ENCODE assay signal across 10 cellular contexts in the genomic region with DNA sequence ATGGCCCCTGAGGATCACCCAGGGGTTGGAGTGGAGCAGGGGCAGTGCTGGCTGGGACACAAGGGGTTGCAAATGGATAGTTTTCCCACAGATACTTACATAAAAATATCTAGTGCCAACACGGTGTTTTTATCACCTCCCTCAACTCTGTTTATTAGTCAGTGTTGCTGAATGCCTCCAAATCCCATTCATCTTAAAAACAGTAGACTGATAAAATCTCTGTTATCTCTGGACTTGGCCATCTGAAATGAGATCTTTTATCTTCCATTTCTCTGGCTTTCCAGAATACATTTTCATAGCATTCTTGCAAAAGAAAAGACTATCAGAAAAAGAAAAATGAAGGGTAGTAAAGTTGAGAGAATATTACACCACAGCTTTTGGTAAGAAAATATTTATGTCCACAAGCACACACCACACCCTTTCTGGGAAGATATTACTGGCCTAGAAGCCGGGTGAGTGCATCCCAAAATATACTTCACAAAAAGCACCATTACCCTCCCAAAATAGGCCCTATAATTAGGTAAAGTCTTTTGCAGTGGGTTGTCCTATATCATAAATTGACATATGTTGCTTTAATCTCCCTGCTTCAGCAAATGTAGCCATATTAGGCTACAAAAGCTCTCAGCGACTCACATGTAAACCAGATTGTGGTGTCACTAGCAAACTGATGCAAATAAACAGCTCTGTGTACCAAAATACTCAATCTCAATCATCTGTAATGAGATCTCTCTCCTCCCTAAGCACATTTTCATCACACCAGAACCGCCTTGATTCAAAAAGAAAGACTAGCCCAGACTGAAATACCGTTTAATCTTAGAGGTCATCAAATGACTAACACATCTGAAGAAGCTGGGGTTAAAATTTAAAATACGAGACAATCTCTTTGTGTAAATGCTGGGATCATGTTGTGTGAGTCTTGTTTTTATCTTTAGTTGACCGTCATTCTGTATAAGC.
A peak's percentile ranks its signal among the peaks of the same experiment; 100 is the strongest.
DNase-seq lines count a peak whose midpoint lies in the region; ATAC-seq and TF ChIP-seq lines count a peak whose summit lies in the region.
"Had no signal": no experiment of that assay in that cellular context is flagged by ENCODE, and none has a peak within 500 bp of the region (broad histone marks: within the 10 kb centered on the region; RNA-seq: fewer than 3 reads in every experiment).

No MANE protein-coding gene starts in this region.

- H3K27me3 Mint-ChIP-seq in activated CD4-positive, alpha-beta T cell treated with anti-CD3 and anti-CD28 coated beads, Interleukin-2, amount 10 ng/mL, durations not matched to agents 7 days and 5 days, result no peaks in the 10 kb centered on the region
- no peaks in the 10 kb centered on the region for H3K27me3 Mint-ChIP-seq in T-helper 17 cell

- ATAC-seq in T-helper 17 cell, result peak; percentile 23
- ATAC-seq in heart left ventricle, result no peak

- TF ChIP-seq POLR2A in heart left ventricle (IDR thresholded peaks at IDR 0.05), result no peak

- H3K36me3 ChIP-seq in subcutaneous abdominal adipose tissue (ENCODE audit: control insufficient read depth in 5 of 5, insufficient read depth in 5 of 5, low read length in 5 of 5) (peaks cover 0 to 5% (median 0%) of the 10 kb centered on the region in 5 donors), heart left ventricle (peaks cover 0 to 13% (median 0%) of the 10 kb centered on the region in 9 donors)
- H3K36me3 ChIP-seq: adrenal gland had no signal

- POLR2A ChIA-PET in activated CD4-positive, alpha-beta T cell treated with anti-CD3 and anti-CD28 coated beads, Interleukin-2, amount 10 ng/mL, durations not matched to agents 7 days and 5 days (lab: Charles Lee), result interaction anchor here (0.7 kb wide), 1 partner anchor 30 kb away, joined by 5 read pairs; no protein-coding TSS in a partner anchor
- POLR2A ChIA-PET in HEK293T (lab: Yijun Ruan, JAX), result interaction anchor here (1.1 kb wide), 2 partner anchors 12 to 30 kb away, joined by 3 read pairs; no protein-coding TSS in a partner anchor

- H3K27ac Mint-ChIP-seq in activated CD4-positive, alpha-beta T cell treated with anti-CD3 and anti-CD28 coated beads, Interleukin-2, amount 10 ng/mL, durations not matched to agents 7 days and 5 days, result peak overlapping the region; percentile 60
- peak overlapping the region; percentile 97 for H3K27ac Mint-ChIP-seq in T-helper 17 cell

- no peaks in the 10 kb centered on the region for H3K9me3 Mint-ChIP-seq in activated CD4-positive, alpha-beta T cell treated with anti-CD3 and anti-CD28 coated beads, Interleukin-2, amount 10 ng/mL, durations not matched to agents 7 days and 5 days

- H3K27ac ChIP-seq in subcutaneous abdominal adipose tissue (ENCODE audit: low read depth, low read length) (peak overlapping the region; percentile 47), heart left ventricle (peak overlapping the region in 3 of 12 donors; percentile 14 to 50 (median 40))
- H3K27ac ChIP-seq: KMS-11 had no signal

- TF ChIP-seq CTCF in heart left ventricle (IDR thresholded peaks at IDR 0.05), result no peak

- H3K36me3 Mint-ChIP-seq in activated CD4-positive, alpha-beta T cell treated with anti-CD3 and anti-CD28 coated beads, Interleukin-2, amount 10 ng/mL, durations not matched to agents 7 days and 5 days (ENCODE audit: low read depth), result peaks cover 39% of the 10 kb centered on the region
- H3K36me3 Mint-ChIP-seq in T-helper 17 cell (ENCODE audit: low read depth), result peaks cover 2% of the 10 kb centered on the region

- H3K27me3 ChIP-seq in subcutaneous abdominal adipose tissue (ENCODE audit: control insufficient read depth in 5 of 5, insufficient read depth in 4 of 5, low read length in 5 of 5) (no peaks in the 10 kb centered on the region), heart left ventricle (no peaks in the 10 kb centered on the region)
- H3K27me3 ChIP-seq: adrenal gland had no signal

- no peak for DNase-seq in activated CD4-positive, alpha-beta T cell treated with anti-CD3 and anti-CD28 coated beads, Interleukin-2, amount 10 ng/mL, durations not matched to agents 7 days and 5 days
- DNase-seq in activated CD4-positive, alpha-beta T cell treated with anti-CD3 and anti-CD28 coated beads for 48 hours, result no peak
- DNase-seq in T-helper 17 cell, result no peak
- DNase-seq in germinal center (ENCODE audit: low spot score), result peak; percentile 47
- no peak for DNase-seq in heart left ventricle
- DNase-seq in HEK293T (ENCODE audit: extremely low spot score), result no peak
- DNase-seq in NAMALWA (ENCODE audit: low spot score), result no peak
- DNase-seq: adrenal gland had no signal

- CTCF ChIA-PET in activated CD4-positive, alpha-beta T cell treated with anti-CD3 and anti-CD28 coated beads, Interleukin-2, amount 10 ng/mL, durations not matched to agents 7 days and 5 days (lab: Charles Lee), result interaction anchor here (0.7 to 3.7 kb wide), 13 partner anchors 9 to 93 kb away, joined by 3 to 17 read pairs (median 4); no protein-coding TSS in a partner anchor
- CTCF ChIA-PET in HEK293T (lab: Yijun Ruan, JAX), result interaction anchor here (1.0 kb wide), 2 partner anchors 13 to 220 kb away, joined by 3 read pairs; no protein-coding TSS in a partner anchor

- peak overlapping the region in 1 of 5 donors; percentile 10 for H3K9ac ChIP-seq in subcutaneous abdominal adipose tissue (ENCODE audit: low read length in 5 of 5)
- H3K9ac ChIP-seq: KMS-11 had no signal

- peaks cover 84% of the 10 kb centered on the region for H3K4me1 Mint-ChIP-seq in activated CD4-positive, alpha-beta T cell treated with anti-CD3 and anti-CD28 coated beads, Interleukin-2, amount 10 ng/mL, durations not matched to agents 7 days and 5 days
- peaks cover 68% of the 10 kb centered on the region for H3K4me1 Mint-ChIP-seq in T-helper 17 cell

- 61 to 71% (median 68%) methylated on average over 7 of the region's 7 CpGs for WGBS in heart left ventricle, 4 donors

- H3K4me3 Mint-ChIP-seq in activated CD4-positive, alpha-beta T cell treated with anti-CD3 and anti-CD28 coated beads, Interleukin-2, amount 10 ng/mL, durations not matched to agents 7 days and 5 days, result no peak overlapping the region
- H3K4me3 Mint-ChIP-seq in T-helper 17 cell, result peak overlapping the region; percentile 82

- intact Hi-C loops in heart left ventricle (cut with DNase I), result no loop called here

- H3K4me1 ChIP-seq in subcutaneous abdominal adipose tissue (ENCODE audit: control insufficient read depth in 5 of 5, insufficient read depth in 5 of 5, low read length in 5 of 5) (peaks cover 0 to 35% (median 22%) of the 10 kb centered on the region in 5 donors), heart left ventricle (peaks cover 3 to 77% (median 36%) of the 10 kb centered on the region in 12 donors)

- H3K9me3 ChIP-seq in T-helper 17 cell (ENCODE audit: control insufficient read depth, low read length, poor library complexity, severe bottlenecking) (no peaks in the 10 kb centered on the region), subcutaneous abdominal adipose tissue (ENCODE audit: control insufficient read depth in 5 of 5, low read length in 5 of 5) (no peaks in the 10 kb centered on the region), heart left ventricle (no peaks in the 10 kb centered on the region)
- H3K9me3 ChIP-seq: adrenal gland had no signal

- H3K4me3 ChIP-seq in subcutaneous abdominal adipose tissue (ENCODE audit: low read depth in 1 of 5, low read length in 5 of 5) (no peak overlapping the region), heart left ventricle (no peak overlapping the region)
- H3K4me3 ChIP-seq: adrenal gland had no signal

TF ChIP-seq in HEK293T, 16 proteins besides CTCF, POLR2A, EP300 and RAD21:
- TF ChIP-seq NFRKB (IDR thresholded peaks at IDR 0.05) (no peak), SUZ12 (IDR thresholded peaks at IDR 0.05) (no peak), FOXM1 (IDR thresholded peaks at IDR 0.05; ENCODE audit: borderline replicate concordance) (no peak), ARNT (IDR thresholded peaks at IDR 0.05) (no peak), CTBP1 (IDR thresholded peaks at IDR 0.05; ENCODE audit: borderline replicate concordance) (no peak), HDGF (IDR thresholded peaks at IDR 0.05; ENCODE audit: borderline replicate concordance) (no peak), BHLHE40 (IDR thresholded peaks at IDR 0.05; ENCODE audit: borderline replicate concordance) (no peak), TARDBP (IDR thresholded peaks at IDR 0.05) (no peak), SP1 (IDR thresholded peaks at IDR 0.05) (no peak), FOXA1 (IDR thresholded peaks at IDR 0.05) (no peak), FOXK2 (IDR thresholded peaks at IDR 0.05) (no peak), LEF1 (IDR thresholded peaks at IDR 0.05; ENCODE audit: borderline replicate concordance) (no peak), L3MBTL2 (conservative IDR thresholded peaks at IDR 0.05) (no peak), ZNF384 (IDR thresholded peaks at IDR 0.05) (no peak), ELF4 (IDR thresholded peaks at IDR 0.05) (no peak)
- TF ChIP-seq, protein P1, sequence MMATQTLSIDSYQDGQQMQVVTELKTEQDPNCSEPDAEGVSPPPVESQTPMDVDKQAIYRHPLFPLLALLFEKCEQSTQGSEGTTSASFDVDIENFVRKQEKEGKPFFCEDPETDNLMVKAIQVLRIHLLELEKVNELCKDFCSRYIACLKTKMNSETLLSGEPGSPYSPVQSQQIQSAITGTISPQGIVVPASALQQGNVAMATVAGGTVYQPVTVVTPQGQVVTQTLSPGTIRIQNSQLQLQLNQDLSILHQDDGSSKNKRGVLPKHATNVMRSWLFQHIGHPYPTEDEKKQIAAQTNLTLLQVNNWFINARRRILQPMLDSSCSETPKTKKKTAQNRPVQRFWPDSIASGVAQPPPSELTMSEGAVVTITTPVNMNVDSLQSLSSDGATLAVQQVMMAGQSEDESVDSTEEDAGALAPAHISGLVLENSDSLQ (IDR thresholded peaks at IDR 0.05), result no peak
